In genomic region chr3:148931574-148931973, GRCh38 we compare ENCODE assay signal across 20 cellular contexts. TPM values are rescaled to one million over a fixed set of nuclear protein-coding genes. Genes with fewer than 3 reads are reported as not detected.
DNase-seq lines count a peak whose midpoint lies in the region; ATAC-seq and TF ChIP-seq lines count a peak whose summit lies in the region.
"Had no signal": no experiment of that assay in that cellular context is flagged by ENCODE, and none has a peak within 500 bp of the region (broad histone marks: within the 10 kb centered on the region; RNA-seq: fewer than 3 reads in every experiment).

No MANE protein-coding gene starts in this region.

- H3K4me1 ChIP-seq in GM23248 (ENCODE audit: insufficient read depth) = peaks cover 15% of the 10 kb centered on the region
- H3K4me1 ChIP-seq in Loucy (ENCODE audit: insufficient read depth, low read length, poor library complexity, severe bottlenecking) = no peaks in the 10 kb centered on the region
- H3K4me1 ChIP-seq in PC-3 (ENCODE audit: insufficient read depth, low read length) = no peaks in the 10 kb centered on the region
- no peaks in the 10 kb centered on the region for H3K4me1 ChIP-seq in uterus
- no peaks in the 10 kb centered on the region for H3K4me1 ChIP-seq in mucosa of descending colon (ENCODE audit: low read depth)
- H3K4me1 ChIP-seq: BLaER1 treated with 17β-estradiol and CSF1 and Interleukin-3, amounts not matched to agents 10 nM and 100 nM had no signal

- CTCF ChIA-PET in PC-3 (lab: Charles Lee) = no interaction called here

- in situ Hi-C loops in GM23248 (cut with MboI) = no loop called here

- ATAC-seq in PC-3 (no peak), mucosa of descending colon (no peak)

- BruUV-seq in PC-3 (replicated peaks; lab: Mats Ljungman, UMichigan) = no TSS peak

- H3K27ac ChIP-seq in GM23248 (no peak overlapping the region), PC-3 (ENCODE audit: low read length) (no peak overlapping the region), uterus (no peak overlapping the region)
- H3K27ac ChIP-seq: BLaER1 treated with 17β-estradiol and CSF1 and Interleukin-3, amounts not matched to agents 10 nM and 100 nM; SJCRH30 had no signal

- H3F3A ChIP-seq in GM23248 (ENCODE audit: insufficient read depth) (0 out of 2 replicates have a peak, but pooled peaks cover 5% of the 10 kb centered on the region), Loucy (ENCODE audit: low read depth) (no peaks in the 10 kb centered on the region), PC-3 (ENCODE audit: low read length, unreplicated experiment) (no peaks in the 10 kb centered on the region)

- H3K36me3 ChIP-seq in GM23248 (ENCODE audit: low read depth) (no peaks in the 10 kb centered on the region), Loucy (ENCODE audit: insufficient read depth, low read length) (no peaks in the 10 kb centered on the region), PC-3 (ENCODE audit: low read depth, low read length) (no peaks in the 10 kb centered on the region), uterus (no peaks in the 10 kb centered on the region), mucosa of descending colon (ENCODE audit: low read depth) (no peaks in the 10 kb centered on the region)
- H3K36me3 ChIP-seq: BLaER1 treated with 17β-estradiol and CSF1 and Interleukin-3, amounts not matched to agents 10 nM and 100 nM; SJCRH30 had no signal

- intact Hi-C loops in PC-3 (cut with micrococcal nuclease) (no loop called here), uterus (cut with DNase I; ENCODE audit: low total_unique reads) (no loop called here), mucosa of descending colon (cut with DNase I, micrococcal nuclease) (no loop called here)

- no peaks in the 10 kb centered on the region for H3K79me2 ChIP-seq in GM23248 (ENCODE audit: insufficient read depth)
- H3K79me2 ChIP-seq in Loucy (ENCODE audit: insufficient read depth, low read length) = no peaks in the 10 kb centered on the region
- H3K79me2 ChIP-seq in PC-3 (ENCODE audit: low read length) = no peaks in the 10 kb centered on the region

- H3K4me3 ChIP-seq in GM23248 (no peak overlapping the region), Loucy (ENCODE audit: low read length, poor library complexity, severe bottlenecking) (no peak overlapping the region), PC-3 (ENCODE audit: low read length) (no peak overlapping the region), epithelial cell of proximal tubule (ENCODE audit: low read depth, low read length) (no peak overlapping the region), uterus (no peak overlapping the region), mucosa of descending colon (no peak overlapping the region)
- H3K4me3 ChIP-seq: BLaER1 treated with 17β-estradiol and CSF1 and Interleukin-3, amounts not matched to agents 10 nM and 100 nM; SJCRH30 had no signal

- DNase-seq in GM23248 = no peak
- DNase-seq in PC-3 = no peak
- no peak for DNase-seq in epithelial cell of proximal tubule (ENCODE audit: low read depth)
- no peak for DNase-seq in stimulated activated CD4-positive, alpha-beta T cell treated with anti-CD3 and anti-CD28 coated beads, Interleukin-4, amount 100 ng/mL, for 4 hours
- DNase-seq in uterus = no peak
- DNase-seq in cerebellar cortex (ENCODE audit: low spot score) = no peak
- DNase-seq in mucosa of descending colon = no peak
- DNase-seq: Calu3; CD8-positive, alpha-beta memory T cell; DMS153; NCI-H1694; NCI-H2081; NCI-H2171; NCI-H345; NCI-H524; NCI-H774; SJCRH30; T-helper 1 cell had no signal

- no peaks in the 10 kb centered on the region for H3K9me3 ChIP-seq in GM23248 (ENCODE audit: low read depth)
- no peaks in the 10 kb centered on the region for H3K9me3 ChIP-seq in Loucy (ENCODE audit: insufficient read depth, low read depth, low read length)
- H3K9me3 ChIP-seq in PC-3 (ENCODE audit: low read length) = no peaks in the 10 kb centered on the region
- no peaks in the 10 kb centered on the region for H3K9me3 ChIP-seq in uterus
- no peaks in the 10 kb centered on the region for H3K9me3 ChIP-seq in mucosa of descending colon
- H3K9me3 ChIP-seq: BLaER1 treated with 17β-estradiol and CSF1 and Interleukin-3, amounts not matched to agents 10 nM and 100 nM; SJCRH30 had no signal

- H3K9me2 ChIP-seq in GM23248 (ENCODE audit: insufficient read depth) = no peaks in the 10 kb centered on the region
- no peaks in the 10 kb centered on the region for H3K9me2 ChIP-seq in Loucy (replicated peaks; ENCODE audit: low read depth, low read length)
- H3K9me2 ChIP-seq in PC-3 (replicated peaks; ENCODE audit: low read length) = no peaks in the 10 kb centered on the region

- H2AFZ ChIP-seq in GM23248 (no peak overlapping the region), Loucy (ENCODE audit: low read length) (no peak overlapping the region), PC-3 (ENCODE audit: low read length) (no peak overlapping the region)

- POLR2A ChIA-PET in PC-3 (lab: Charles Lee; ENCODE audit: unreplicated experiment) = no interaction called here

- H3K4me2 ChIP-seq in GM23248 (ENCODE audit: unreplicated experiment) (peak overlapping the region; percentile 40), Loucy (ENCODE audit: low read depth, low read length, poor library complexity, severe bottlenecking) (no peak overlapping the region), PC-3 (ENCODE audit: low read length) (no peak overlapping the region)
- H3K4me2 ChIP-seq: BLaER1 treated with 17β-estradiol and CSF1 and Interleukin-3, amounts not matched to agents 10 nM and 100 nM had no signal

- TF ChIP-seq CTCF in Loucy (conservative IDR thresholded peaks at IDR 0.05; ENCODE audit: low read length) (peak; percentile 20; the same call in 1 of the 2 replicates), PC-3 (conservative IDR thresholded peaks at IDR 0.05; ENCODE audit: low read depth, low read length) (0 out of 2 replicates have a peak, but pooled peaks have one; percentile 22), epithelial cell of proximal tubule (conservative IDR thresholded peaks at IDR 0.05; ENCODE audit: low read depth, low read length) (peak; percentile 5), uterus (IDR thresholded peaks at IDR 0.05) (no peak), mucosa of descending colon (IDR thresholded peaks at IDR 0.05) (no peak)

- no peak for TF ChIP-seq POLR2A in uterus (IDR thresholded peaks at IDR 0.05)

- H3K9ac ChIP-seq in GM23248 = no peak overlapping the region
- no peak overlapping the region for H3K9ac ChIP-seq in Loucy (ENCODE audit: low read depth, low read length, poor library complexity, severe bottlenecking)
- H3K9ac ChIP-seq in PC-3 (ENCODE audit: low read length) = no peak overlapping the region
- H3K9ac ChIP-seq: BLaER1 treated with 17β-estradiol and CSF1 and Interleukin-3, amounts not matched to agents 10 nM and 100 nM had no signal

- H3K27me3 ChIP-seq in GM23248 (replicated peaks; ENCODE audit: insufficient read depth) (no peaks in the 10 kb centered on the region), Loucy (ENCODE audit: insufficient read depth, low read length, poor library complexity, severe bottlenecking) (no peaks in the 10 kb centered on the region), PC-3 (ENCODE audit: low read length) (peaks cover 17% of the 10 kb centered on the region; the same call in 1 of the 2 replicates), uterus (no peaks in the 10 kb centered on the region)
- H3K27me3 ChIP-seq: BLaER1 treated with 17β-estradiol and CSF1 and Interleukin-3, amounts not matched to agents 10 nM and 100 nM; SJCRH30 had no signal

- WGBS in GM23248 (ENCODE audit: low coverage in 1 of 2, low lambda C conversion rate in 2 of 2, missing lambda C conversion rate in 2 of 2), 2 experiments = 98% methylated on average over 4 of the region's 4 CpGs

- H4K20me1 ChIP-seq in GM23248 (ENCODE audit: insufficient read depth) = no peaks in the 10 kb centered on the region
- H4K20me1 ChIP-seq in Loucy (ENCODE audit: insufficient read depth, low read length, poor library complexity, severe bottlenecking) = no peaks in the 10 kb centered on the region
- no peaks in the 10 kb centered on the region for H4K20me1 ChIP-seq in PC-3 (ENCODE audit: low read length)
- H4K20me1 ChIP-seq: BLaER1 treated with 17β-estradiol and CSF1 and Interleukin-3, amounts not matched to agents 10 nM and 100 nM had no signal

RNA-seq across cellular contexts. Expression of gene GYG1, which starts 59.8 kb away (rescaled TPM):
- total RNA-seq in GM23248 (2014; rRNA removed; shearing (Covaris generic)) = 26.2 and 39.2 TPM in 2 replicates
- polyA plus RNA-seq in GM23248 (2016; fragmentation: Nextera tagmentation; extraction: Ambion mirVana) = 57.2 and 58.1 TPM in 2 replicates
- 9.9 and 12.0 TPM in 2 replicates for total RNA-seq in PC-3 (2014; rRNA removed)
- 18.0 and 40.8 TPM in 2 replicates for total RNA-seq in epithelial cell of proximal tubule
- total RNA-seq in uterus = 100 to 1,000 TPM in 1 of 4 donors, 10 to 100 TPM in 3; 37.4 to 122 (median 64.2) TPM
- 100 to 1,000 TPM in 1 of 3 donors, 10 to 100 TPM in 2; 16.6 to 132 (median 26.1) TPM for total RNA-seq in mucosa of descending colon

Comparison
In these comparisons a context has a peak if more than half of its experiments do, and no peak if none do; other contexts are left out.
1. CTCF ChIP-seq: peak in Loucy (single experiment), PC-3 (single experiment) and epithelial cell of proximal tubule (single experiment); none in uterus (0 of 4) and mucosa of descending colon (single experiment).